Comparison of ENCODE assay signal across 18 cellular contexts in genomic region chr15:31299588-31300207, GRCh38. TPM values are rescaled to one million over a fixed set of nuclear protein-coding genes. Genes with fewer than 3 reads are reported as not detected.
A peak's percentile ranks its signal among the peaks of the same experiment; 100 is the strongest.
DNase-seq lines count a peak whose midpoint lies in the region; ATAC-seq and TF ChIP-seq lines count a peak whose summit lies in the region.
"Had no signal": no experiment of that assay in that cellular context is flagged by ENCODE, and none has a peak within 500 bp of the region (broad histone marks: within the 10 kb centered on the region; RNA-seq: fewer than 3 reads in every experiment).

No MANE protein-coding gene starts in this region.

- no peaks in the 10 kb centered on the region for H3K9me3 Mint-ChIP-seq in activated CD8-positive, alpha-beta T cell treated with anti-CD3 and anti-CD28 coated beads, Interleukin-2, amount 10 ng/mL, durations not matched to agents 7 days and 5 days (ENCODE audit: insufficient read depth)
- no peaks in the 10 kb centered on the region for H3K9me3 Mint-ChIP-seq in activated CD8-positive, alpha-beta T cell treated with anti-CD3 and anti-CD28 coated beads for 36 hours
- H3K9me3 Mint-ChIP-seq: CD4-positive, alpha-beta memory T cell had no signal

- ATAC-seq in activated CD8-positive, alpha-beta T cell treated with anti-CD3 and anti-CD28 coated beads, Interleukin-2, amount 10 ng/mL, durations not matched to agents 7 days and 5 days = no peak
- ATAC-seq in activated CD8-positive, alpha-beta T cell treated with anti-CD3 and anti-CD28 coated beads for 36 hours = no peak
- no peak for ATAC-seq in Panc1
- ATAC-seq: left lung, T-helper 17 cell had no signal

- TF ChIP-seq POLR2A in esophagus muscularis mucosa (IDR thresholded peaks at IDR 0.05; ENCODE audit: low read depth) (no peak), stomach (IDR thresholded peaks at IDR 0.05) (no peak)

- H3K27me3 ChIP-seq in Panc1 (ENCODE audit: control insufficient read depth, insufficient read depth, low read length) (no peaks in the 10 kb centered on the region), esophagus muscularis mucosa (peaks cover 0 to 13% (median 0%) of the 10 kb centered on the region in 4 donors), stomach (no peaks in the 10 kb centered on the region), SJCRH30 (no peaks in the 10 kb centered on the region)
- H3K27me3 ChIP-seq: left lung had no signal

- BruUV-seq in Panc1 (replicated peaks; lab: Mats Ljungman, UMichigan) = no TSS peak

- POLR2A ChIA-PET in activated CD8-positive, alpha-beta T cell treated with anti-CD3 and anti-CD28 coated beads, Interleukin-2, amount 10 ng/mL, durations not matched to agents 7 days and 5 days (lab: Charles Lee) = no interaction called here
- POLR2A ChIA-PET in activated CD8-positive, alpha-beta T cell treated with anti-CD3 and anti-CD28 coated beads for 36 hours (lab: Charles Lee) = no interaction called here
- POLR2A ChIA-PET in Panc1 (lab: Charles Lee) = no interaction called here

- peak overlapping the region; percentile 44; the same call in 1 of the 2 replicates for H3K27ac ChIP-seq in Panc1 (ENCODE audit: low read length)
- peak overlapping the region in 1 of 4 donors; percentile 1 for H3K27ac ChIP-seq in esophagus muscularis mucosa (replicated peaks in 1 of 4)
- H3K27ac ChIP-seq in stomach = peak overlapping the region in 3 of 5 donors; percentile 7 to 21 (median 11)
- no peak overlapping the region for H3K27ac ChIP-seq in SJCRH30
- H3K27ac ChIP-seq: HL-60, left lung had no signal

- H3K4me1 ChIP-seq in Panc1 (ENCODE audit: control insufficient read depth, insufficient read depth, low read length) (peaks cover 18% of the 10 kb centered on the region), esophagus muscularis mucosa (peaks cover 27 to 47% (median 37%) of the 10 kb centered on the region in 4 donors), stomach (peaks cover 17 to 78% (median 58%) of the 10 kb centered on the region in 4 donors), SJCRH30 (peaks cover 57% of the 10 kb centered on the region)

- no peaks in the 10 kb centered on the region for H3K36me3 Mint-ChIP-seq in activated CD8-positive, alpha-beta T cell treated with anti-CD3 and anti-CD28 coated beads, Interleukin-2, amount 10 ng/mL, durations not matched to agents 7 days and 5 days (ENCODE audit: low read depth)
- no peaks in the 10 kb centered on the region for H3K36me3 Mint-ChIP-seq in activated CD8-positive, alpha-beta T cell treated with anti-CD3 and anti-CD28 coated beads for 36 hours (ENCODE audit: low read depth)
- H3K36me3 Mint-ChIP-seq: CD4-positive, alpha-beta memory T cell had no signal

- CTCF ChIA-PET in activated CD8-positive, alpha-beta T cell treated with anti-CD3 and anti-CD28 coated beads, Interleukin-2, amount 10 ng/mL, durations not matched to agents 7 days and 5 days (lab: Charles Lee) = no interaction called here
- CTCF ChIA-PET in activated CD8-positive, alpha-beta T cell treated with anti-CD3 and anti-CD28 coated beads for 36 hours (lab: Charles Lee) = no interaction called here
- CTCF ChIA-PET in Panc1 (lab: Charles Lee) = interaction anchor here (0.6 kb wide), 1 partner anchor 18 kb away, joined by 4 read pairs; no protein-coding TSS in a partner anchor

- no peaks in the 10 kb centered on the region for H3K9me3 ChIP-seq in Panc1 (ENCODE audit: control insufficient read depth, insufficient read depth, low read depth, low read length)
- no peaks in the 10 kb centered on the region for H3K9me3 ChIP-seq in esophagus muscularis mucosa
- H3K9me3 ChIP-seq in stomach = no peaks in the 10 kb centered on the region
- H3K9me3 ChIP-seq in SJCRH30 (replicated peaks) = no peaks in the 10 kb centered on the region
- H3K9me3 ChIP-seq: left lung had no signal

- no peak for TF ChIP-seq CTCF in activated CD8-positive, alpha-beta T cell treated with anti-CD3 and anti-CD28 coated beads for 36 hours (IDR thresholded peaks at IDR 0.05)
- no peak for TF ChIP-seq CTCF in Panc1 (IDR thresholded peaks at IDR 0.05)
- no peak for TF ChIP-seq CTCF in esophagus muscularis mucosa (IDR thresholded peaks at IDR 0.05)
- TF ChIP-seq CTCF in stomach (IDR thresholded peaks at IDR 0.05) = no peak

- in situ Hi-C loops in Panc1 (cut with HindIII; ENCODE audit: low pct_unique_long_range_greater_than_20kb, low sequenced_read_pairs) = no loop called here

- TF ChIP-seq EP300 in esophagus muscularis mucosa (IDR thresholded peaks at IDR 0.05) (no peak), stomach (IDR thresholded peaks at IDR 0.05) (no peak)

- intact Hi-C loops in activated CD8-positive, alpha-beta T cell treated with anti-CD3 and anti-CD28 coated beads for 36 hours (cut with micrococcal nuclease) = loop anchor here (5.0 kb wide), 1 partner anchor 53 kb away; no protein-coding TSS in a partner anchor
- intact Hi-C loops in Panc1 (cut with micrococcal nuclease; ENCODE audit: unreplicated experiment) (no loop called here), esophagus muscularis mucosa (cut with DNase I) (no loop called here), stomach (cut with DNase I; ENCODE audit: low total_unique reads) (no loop called here)

- H3K4me3 Mint-ChIP-seq in activated CD8-positive, alpha-beta T cell treated with anti-CD3 and anti-CD28 coated beads, Interleukin-2, amount 10 ng/mL, durations not matched to agents 7 days and 5 days = no peak overlapping the region
- no peak overlapping the region for H3K4me3 Mint-ChIP-seq in activated CD8-positive, alpha-beta T cell treated with anti-CD3 and anti-CD28 coated beads for 36 hours
- H3K4me3 Mint-ChIP-seq: CD4-positive, alpha-beta memory T cell; T-helper 17 cell had no signal

- 92% methylated on average over 14 of the region's 14 CpGs for WGBS in esophagus muscularis mucosa
- 74 to 88% (median 82%) methylated on average over 12 to 14 of the region's 14 CpGs for WGBS in stomach, 5 donors

- H3K27ac Mint-ChIP-seq in activated CD8-positive, alpha-beta T cell treated with anti-CD3 and anti-CD28 coated beads, Interleukin-2, amount 10 ng/mL, durations not matched to agents 7 days and 5 days = no peak overlapping the region
- no peak overlapping the region for H3K27ac Mint-ChIP-seq in activated CD8-positive, alpha-beta T cell treated with anti-CD3 and anti-CD28 coated beads for 36 hours
- H3K27ac Mint-ChIP-seq: CD4-positive, alpha-beta memory T cell; T-helper 17 cell had no signal

- peaks cover 17% of the 10 kb centered on the region for H3K4me1 Mint-ChIP-seq in activated CD8-positive, alpha-beta T cell treated with anti-CD3 and anti-CD28 coated beads, Interleukin-2, amount 10 ng/mL, durations not matched to agents 7 days and 5 days (ENCODE audit: low read depth)
- H3K4me1 Mint-ChIP-seq in activated CD8-positive, alpha-beta T cell treated with anti-CD3 and anti-CD28 coated beads for 36 hours (ENCODE audit: low read depth) = peaks cover 20% of the 10 kb centered on the region

- peaks cover 12% of the 10 kb centered on the region for H3K27me3 Mint-ChIP-seq in activated CD8-positive, alpha-beta T cell treated with anti-CD3 and anti-CD28 coated beads, Interleukin-2, amount 10 ng/mL, durations not matched to agents 7 days and 5 days (ENCODE audit: low read depth)
- no peaks in the 10 kb centered on the region for H3K27me3 Mint-ChIP-seq in activated CD8-positive, alpha-beta T cell treated with anti-CD3 and anti-CD28 coated beads for 36 hours

- H3K36me3 ChIP-seq in Panc1 (ENCODE audit: control insufficient read depth, insufficient read depth, low read length) (no peaks in the 10 kb centered on the region), esophagus muscularis mucosa (no peaks in the 10 kb centered on the region), stomach (no peaks in the 10 kb centered on the region), SJCRH30 (no peaks in the 10 kb centered on the region)
- H3K36me3 ChIP-seq: left lung had no signal

- H3K4me3 ChIP-seq in Panc1 (ENCODE audit: low read depth in 2 of 2, low read length in 2 of 2) (no peak overlapping the region), esophagus muscularis mucosa (no peak overlapping the region), stomach (no peak overlapping the region), SJCRH30 (no peak overlapping the region)
- H3K4me3 ChIP-seq: K562, left lung had no signal

- DNase-seq in activated CD8-positive, alpha-beta T cell treated with anti-CD3 and anti-CD28 coated beads, Interleukin-2, amount 10 ng/mL, durations not matched to agents 7 days and 5 days = peak; percentile 7
- no peak for DNase-seq in activated CD8-positive, alpha-beta T cell treated with anti-CD3 and anti-CD28 coated beads for 36 hours
- DNase-seq in Panc1 (ENCODE audit: low read depth, low spot score) = no peak
- DNase-seq in esophagus muscularis mucosa (ENCODE audit: extremely low spot score) = peak; percentile 89
- no peak for DNase-seq in stomach
- no peak for DNase-seq in UCSD-AML1 (lab: John Stamatoyannopoulos, UW; ENCODE audit: unreplicated experiment)
- no peak for DNase-seq in COLO829 (ENCODE audit: low spot score)
- no peak for DNase-seq in SJCRH30
- DNase-seq: activated CD4-positive, CD25-positive, alpha-beta regulatory T cell treated with anti-CD3 and anti-CD28 coated beads, Interleukin-2, amount 50 U/mL, for 72 hours; activated T-cell treated with anti-CD3 and anti-CD28 coated beads, Interleukin-2, amount 50 U/mL, for 1 hour; CD4-positive, alpha-beta memory T cell; foreskin fibroblast; left lung; NCI-H2171; Right ventricle myocardium superior; T-helper 17 cell had no signal

RNA-seq across cellular contexts. Expression of gene KLF13, which starts 26.9 kb away (rescaled TPM):
- total RNA-seq in activated CD8-positive, alpha-beta T cell treated with anti-CD3 and anti-CD28 coated beads, Interleukin-2, amount 10 ng/mL, durations not matched to agents 7 days and 5 days = 100 to 1,000 TPM; 214 to 215 TPM
- 100 to 1,000 TPM; 163 to 175 TPM for total RNA-seq in activated CD8-positive, alpha-beta T cell treated with anti-CD3 and anti-CD28 coated beads for 36 hours
- total RNA-seq in Panc1 (2021; ENCODE audit: unreplicated experiment) = 78.6 TPM
- polyA plus RNA-seq in Panc1 (2012; ENCODE audit: insufficient read length) = 91.5 TPM
- total RNA-seq in esophagus muscularis mucosa = 100 to 1,000 TPM in 1 of 4 donors, 10 to 100 TPM in 3; 57.3 to 109 (median 74.2) TPM
- 10 to 100 TPM in 4 of 5 donors, 1 to 10 TPM in 1; 9.3 to 74.0 (median 38.8) TPM for total RNA-seq in stomach
- polyA plus RNA-seq in stomach = 10 to 100 TPM; 23.0 to 30.7 (median 24.3) TPM
- total RNA-seq in SJCRH30 (2014; rRNA removed; shearing (Covaris generic)) = 33.1 and 34.7 TPM in 2 replicates

Comparison
In these comparisons a context has a peak if more than half of its experiments do, and no peak if none do; other contexts are left out.
1. DNase-seq: peak in activated CD8-positive, alpha-beta T cell treated with anti-CD3 and anti-CD28 coated beads, Interleukin-2, amount 10 ng/mL, durations not matched to agents 7 days and 5 days (single experiment) and esophagus muscularis mucosa (single experiment); none in activated CD8-positive, alpha-beta T cell treated with anti-CD3 and anti-CD28 coated beads for 36 hours (single experiment), Panc1 (single experiment), stomach (single experiment), UCSD-AML1 (single experiment), COLO829 (single experiment) and SJCRH30 (0 of 2).